Comparison of ENCODE assay signal across 8 cellular contexts in the genomic region with DNA sequence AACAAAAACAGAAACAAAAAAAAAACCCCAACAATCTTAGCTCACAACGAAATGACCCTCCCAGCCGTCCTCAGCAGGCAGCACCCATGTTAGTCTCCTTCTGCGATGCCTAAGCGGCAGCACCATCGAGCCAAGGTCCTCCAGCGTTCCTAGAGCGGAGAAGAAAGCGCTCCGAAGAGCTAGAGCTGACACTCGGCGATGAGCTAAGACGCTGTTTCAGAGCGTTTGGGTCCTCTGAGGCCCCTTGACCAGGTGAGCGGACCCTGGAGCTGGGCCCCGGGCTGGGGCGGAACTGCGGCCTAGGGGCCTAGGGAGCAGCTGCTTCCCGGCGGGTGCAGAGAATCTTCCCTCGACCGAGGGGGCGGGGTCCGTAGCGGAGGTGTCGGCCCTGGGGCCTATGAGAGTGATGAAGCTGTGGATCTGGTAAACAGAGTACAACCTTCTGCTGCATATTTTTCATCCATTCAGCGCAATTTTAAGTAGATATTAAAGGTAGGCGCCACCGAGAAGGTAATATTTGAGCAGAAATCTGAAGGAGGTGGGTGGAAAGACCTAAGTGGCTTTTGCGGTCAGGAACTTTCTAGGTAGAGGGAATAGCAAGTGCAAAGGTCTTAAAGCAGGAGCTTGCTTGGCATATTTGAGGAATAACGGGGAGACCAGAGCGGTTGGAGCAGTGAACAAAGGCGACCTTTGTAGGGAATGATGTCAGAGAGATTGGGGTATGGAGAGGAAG. TPM values are rescaled to one million over a fixed set of nuclear protein-coding genes. Genes with fewer than 3 reads are reported as not detected.
DNase-seq lines count a peak whose midpoint lies in the region; ATAC-seq and TF ChIP-seq lines count a peak whose summit lies in the region.

Gene ZSCAN26, plus strand, starts transcription at position 182 of the 733 bp plus-strand sequence. CDS start 4,777 bp downstream, outside the sequence.

- H3K27ac ChIP-seq in SK-N-MC (peak within 1 kb of the TSS; percentile 61; the same call in 1 of the 2 replicates), temporal lobe (ENCODE audit: low read depth, low read length) (peak within 1 kb of the TSS; percentile 82)

- peak; percentile 48 for TF ChIP-seq POLR2A in NB4 (IDR thresholded peaks at IDR 0.05; ENCODE audit: extremely low read depth, insufficient read length)

- POLR2A ChIA-PET in GM10248 (lab: Yijun Ruan, JAX), result interaction anchor here (0.5 to 1.0 kb wide), 4 partner anchors 14 to 393 kb away, joined by 3 to 12 read pairs (median 3); partner anchors contain the start of genes ZKSCAN4 and ZSCAN9

- TF ChIP-seq CTCF in GM10248 (IDR thresholded peaks at IDR 0.05; ENCODE audit: control extremely low read depth, extremely low read depth, low read depth, missing control alignments), result no peak
- TF ChIP-seq CTCF in NB4 (IDR thresholded peaks at IDR 0.05; ENCODE audit: low read depth, low read length), result no peak
- TF ChIP-seq CTCF in omental fat pad (IDR thresholded peaks at IDR 0.05), result no peak

- H3K9me3 Mint-ChIP-seq in activated naive CD4-positive, alpha-beta T cell treated with anti-CD3 and anti-CD28 coated beads, Interleukin-2, amount 50 U/mL, for 72 hours, result no peaks in the 10 kb centered on the region

- H3K36me3 Mint-ChIP-seq in activated naive CD4-positive, alpha-beta T cell treated with anti-CD3 and anti-CD28 coated beads, Interleukin-2, amount 50 U/mL, for 72 hours, result no peaks in the 10 kb centered on the region

- H3K27ac Mint-ChIP-seq in activated naive CD4-positive, alpha-beta T cell treated with anti-CD3 and anti-CD28 coated beads, Interleukin-2, amount 50 U/mL, for 72 hours, result peak within 1 kb of the TSS in 1 of 2 donors; percentile 59

- peak within 1 kb of the TSS; percentile 85 for H3K9ac ChIP-seq in SK-N-MC (ENCODE audit: insufficient read length)

- H3K36me3 ChIP-seq in SK-N-MC (ENCODE audit: insufficient read depth, low read length), result peaks cover 5% of the 10 kb centered on the region; the same call in 1 of the 2 replicates

- DNase-seq in GM10248 (ENCODE audit: extremely low spot score) (peak; percentile 82), NB4 (ENCODE audit: low read depth) (peak; percentile 91), SK-N-MC (ENCODE audit: low read depth, low spot score) (peak; percentile 83), glomerular visceral epithelial cell (ENCODE audit: extremely low spot score) (peak; percentile 91), omental fat pad (ENCODE audit: low spot score) (peak; percentile 57)
- DNase-seq in activated naive CD4-positive, alpha-beta T cell treated with anti-CD3 and anti-CD28 coated beads, Interleukin-2, amount 50 U/mL, for 72 hours (ENCODE audit: low spot score in 2 of 2), result peak; percentile 75 to 86

- CTCF ChIA-PET in GM10248 (lab: Yijun Ruan, JAX), result interaction anchor here (1.2 to 2.9 kb wide), 4 partner anchors 14 to 89 kb away, joined by 3 to 13 read pairs (median 6); partner anchors contain the start of genes PGBD1 and ZKSCAN4

- peak within 1 kb of the TSS; percentile 84 for H3K4me3 ChIP-seq in NB4 (ENCODE audit: low read depth, low read length)
- H3K4me3 ChIP-seq in SK-N-MC, result peak within 1 kb of the TSS; percentile 89

- ATAC-seq in HG02571 (IDR thresholded peaks at IDR 0.05; ENCODE audit: unreplicated experiment) (peak; percentile 92), omental fat pad (ENCODE audit: low FRiP score) (peak; percentile 97)
- peak; percentile 92 to 96 for ATAC-seq in activated naive CD4-positive, alpha-beta T cell treated with anti-CD3 and anti-CD28 coated beads, Interleukin-2, amount 50 U/mL, for 72 hours

- H3K9me3 ChIP-seq in SK-N-MC (ENCODE audit: low read depth, low read length), result no peaks in the 10 kb centered on the region

RNA-seq across cellular contexts. Expression of gene ZSCAN26, which starts in this region (rescaled TPM):
- total RNA-seq in activated naive CD4-positive, alpha-beta T cell treated with anti-CD3 and anti-CD28 coated beads, Interleukin-2, amount 50 U/mL, for 72 hours, result 1 to 10 TPM; 2.1 to 3.9 TPM
- total RNA-seq in omental fat pad, result 10 to 100 TPM; 11.4 to 19.5 (median 14.8) TPM
- total RNA-seq in temporal lobe, result 28.0 TPM

Comparison
In these comparisons a context has a peak if more than half of its experiments do, and no peak if none do; other contexts are left out.
1. Peak in every context shown above with its lines: DNase-seq, ATAC-seq, H3K4me3 ChIP-seq and H3K27ac ChIP-seq.